In the genomic region with DNA sequence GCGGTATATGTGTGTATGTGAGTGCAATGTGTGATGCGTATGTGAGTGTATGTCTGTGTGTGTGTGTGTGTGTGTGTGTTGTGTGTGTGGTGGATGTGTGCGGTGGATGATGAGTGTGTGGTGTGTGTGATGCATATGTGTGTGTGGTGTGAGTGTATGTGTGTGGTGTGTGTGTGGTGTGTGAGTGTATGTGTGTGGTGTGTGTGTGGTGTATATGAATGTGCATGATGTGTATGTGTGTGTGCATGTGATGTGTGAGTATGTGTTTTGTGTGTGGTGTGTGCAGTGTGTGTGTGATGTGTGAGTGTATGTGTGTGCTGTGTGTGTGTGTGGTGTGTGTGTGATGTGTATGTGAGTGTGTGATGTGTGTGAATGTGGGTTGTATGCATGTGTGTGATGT, we compare ENCODE assay signal across 1 cellular context.
TF ChIP-seq lines count a peak whose summit lies in the region.

No MANE protein-coding gene starts in this region.

TF ChIP-seq in K562, 482 proteins besides CTCF, POLR2A, EP300 and RAD21 (continued from another document and continues in another):
- TF ChIP-seq, protein P1, sequence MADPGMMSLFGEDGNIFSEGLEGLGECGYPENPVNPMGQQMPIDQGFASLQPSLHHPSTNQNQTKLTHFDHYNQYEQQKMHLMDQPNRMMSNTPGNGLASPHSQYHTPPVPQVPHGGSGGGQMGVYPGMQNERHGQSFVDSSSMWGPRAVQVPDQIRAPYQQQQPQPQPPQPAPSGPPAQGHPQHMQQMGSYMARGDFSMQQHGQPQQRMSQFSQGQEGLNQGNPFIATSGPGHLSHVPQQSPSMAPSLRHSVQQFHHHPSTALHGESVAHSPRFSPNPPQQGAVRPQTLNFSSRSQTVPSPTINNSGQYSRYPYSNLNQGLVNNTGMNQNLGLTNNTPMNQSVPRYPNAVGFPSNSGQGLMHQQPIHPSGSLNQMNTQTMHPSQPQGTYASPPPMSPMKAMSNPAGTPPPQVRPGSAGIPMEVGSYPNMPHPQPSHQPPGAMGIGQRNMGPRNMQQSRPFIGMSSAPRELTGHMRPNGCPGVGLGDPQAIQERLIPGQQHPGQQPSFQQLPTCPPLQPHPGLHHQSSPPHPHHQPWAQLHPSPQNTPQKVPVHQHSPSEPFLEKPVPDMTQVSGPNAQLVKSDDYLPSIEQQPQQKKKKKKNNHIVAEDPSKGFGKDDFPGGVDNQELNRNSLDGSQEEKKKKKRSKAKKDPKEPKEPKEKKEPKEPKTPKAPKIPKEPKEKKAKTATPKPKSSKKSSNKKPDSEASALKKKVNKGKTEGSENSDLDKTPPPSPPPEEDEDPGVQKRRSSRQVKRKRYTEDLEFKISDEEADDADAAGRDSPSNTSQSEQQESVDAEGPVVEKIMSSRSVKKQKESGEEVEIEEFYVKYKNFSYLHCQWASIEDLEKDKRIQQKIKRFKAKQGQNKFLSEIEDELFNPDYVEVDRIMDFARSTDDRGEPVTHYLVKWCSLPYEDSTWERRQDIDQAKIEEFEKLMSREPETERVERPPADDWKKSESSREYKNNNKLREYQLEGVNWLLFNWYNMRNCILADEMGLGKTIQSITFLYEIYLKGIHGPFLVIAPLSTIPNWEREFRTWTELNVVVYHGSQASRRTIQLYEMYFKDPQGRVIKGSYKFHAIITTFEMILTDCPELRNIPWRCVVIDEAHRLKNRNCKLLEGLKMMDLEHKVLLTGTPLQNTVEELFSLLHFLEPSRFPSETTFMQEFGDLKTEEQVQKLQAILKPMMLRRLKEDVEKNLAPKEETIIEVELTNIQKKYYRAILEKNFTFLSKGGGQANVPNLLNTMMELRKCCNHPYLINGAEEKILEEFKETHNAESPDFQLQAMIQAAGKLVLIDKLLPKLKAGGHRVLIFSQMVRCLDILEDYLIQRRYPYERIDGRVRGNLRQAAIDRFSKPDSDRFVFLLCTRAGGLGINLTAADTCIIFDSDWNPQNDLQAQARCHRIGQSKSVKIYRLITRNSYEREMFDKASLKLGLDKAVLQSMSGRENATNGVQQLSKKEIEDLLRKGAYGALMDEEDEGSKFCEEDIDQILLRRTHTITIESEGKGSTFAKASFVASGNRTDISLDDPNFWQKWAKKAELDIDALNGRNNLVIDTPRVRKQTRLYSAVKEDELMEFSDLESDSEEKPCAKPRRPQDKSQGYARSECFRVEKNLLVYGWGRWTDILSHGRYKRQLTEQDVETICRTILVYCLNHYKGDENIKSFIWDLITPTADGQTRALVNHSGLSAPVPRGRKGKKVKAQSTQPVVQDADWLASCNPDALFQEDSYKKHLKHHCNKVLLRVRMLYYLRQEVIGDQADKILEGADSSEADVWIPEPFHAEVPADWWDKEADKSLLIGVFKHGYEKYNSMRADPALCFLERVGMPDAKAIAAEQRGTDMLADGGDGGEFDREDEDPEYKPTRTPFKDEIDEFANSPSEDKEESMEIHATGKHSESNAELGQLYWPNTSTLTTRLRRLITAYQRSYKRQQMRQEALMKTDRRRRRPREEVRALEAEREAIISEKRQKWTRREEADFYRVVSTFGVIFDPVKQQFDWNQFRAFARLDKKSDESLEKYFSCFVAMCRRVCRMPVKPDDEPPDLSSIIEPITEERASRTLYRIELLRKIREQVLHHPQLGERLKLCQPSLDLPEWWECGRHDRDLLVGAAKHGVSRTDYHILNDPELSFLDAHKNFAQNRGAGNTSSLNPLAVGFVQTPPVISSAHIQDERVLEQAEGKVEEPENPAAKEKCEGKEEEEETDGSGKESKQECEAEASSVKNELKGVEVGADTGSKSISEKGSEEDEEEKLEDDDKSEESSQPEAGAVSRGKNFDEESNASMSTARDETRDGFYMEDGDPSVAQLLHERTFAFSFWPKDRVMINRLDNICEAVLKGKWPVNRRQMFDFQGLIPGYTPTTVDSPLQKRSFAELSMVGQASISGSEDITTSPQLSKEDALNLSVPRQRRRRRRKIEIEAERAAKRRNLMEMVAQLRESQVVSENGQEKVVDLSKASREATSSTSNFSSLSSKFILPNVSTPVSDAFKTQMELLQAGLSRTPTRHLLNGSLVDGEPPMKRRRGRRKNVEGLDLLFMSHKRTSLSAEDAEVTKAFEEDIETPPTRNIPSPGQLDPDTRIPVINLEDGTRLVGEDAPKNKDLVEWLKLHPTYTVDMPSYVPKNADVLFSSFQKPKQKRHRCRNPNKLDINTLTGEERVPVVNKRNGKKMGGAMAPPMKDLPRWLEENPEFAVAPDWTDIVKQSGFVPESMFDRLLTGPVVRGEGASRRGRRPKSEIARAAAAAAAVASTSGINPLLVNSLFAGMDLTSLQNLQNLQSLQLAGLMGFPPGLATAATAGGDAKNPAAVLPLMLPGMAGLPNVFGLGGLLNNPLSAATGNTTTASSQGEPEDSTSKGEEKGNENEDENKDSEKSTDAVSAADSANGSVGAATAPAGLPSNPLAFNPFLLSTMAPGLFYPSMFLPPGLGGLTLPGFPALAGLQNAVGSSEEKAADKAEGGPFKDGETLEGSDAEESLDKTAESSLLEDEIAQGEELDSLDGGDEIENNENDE (IDR thresholded peaks at IDR 0.05; ENCODE audit: low read depth, low read length), result no peak
- TF ChIP-seq, protein P2, sequence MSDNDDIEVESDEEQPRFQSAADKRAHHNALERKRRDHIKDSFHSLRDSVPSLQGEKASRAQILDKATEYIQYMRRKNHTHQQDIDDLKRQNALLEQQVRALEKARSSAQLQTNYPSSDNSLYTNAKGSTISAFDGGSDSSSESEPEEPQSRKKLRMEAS (CRISPR knock-in tag; IDR thresholded peaks at IDR 0.05), result no peak
- peak; percentile 94; the same call in 1 of the 2 replicates for TF ChIP-seq ELF4 (CRISPR knock-in tag; IDR thresholded peaks at IDR 0.05)
- no peak for TF ChIP-seq HSF4 (CRISPR knock-in tag; IDR thresholded peaks at IDR 0.05; ENCODE audit: borderline replicate concordance)
- 0 out of 2 replicates have a peak, but pooled peaks have one; percentile 51 for TF ChIP-seq TSC22D4 (tag; IDR thresholded peaks at IDR 0.05)
- TF ChIP-seq STAT5A (IDR thresholded peaks at IDR 0.05; ENCODE audit: borderline replicate concordance, low read length), result peak; percentile 19; the same call in 1 of the 2 replicates
- TF ChIP-seq, protein P3, sequence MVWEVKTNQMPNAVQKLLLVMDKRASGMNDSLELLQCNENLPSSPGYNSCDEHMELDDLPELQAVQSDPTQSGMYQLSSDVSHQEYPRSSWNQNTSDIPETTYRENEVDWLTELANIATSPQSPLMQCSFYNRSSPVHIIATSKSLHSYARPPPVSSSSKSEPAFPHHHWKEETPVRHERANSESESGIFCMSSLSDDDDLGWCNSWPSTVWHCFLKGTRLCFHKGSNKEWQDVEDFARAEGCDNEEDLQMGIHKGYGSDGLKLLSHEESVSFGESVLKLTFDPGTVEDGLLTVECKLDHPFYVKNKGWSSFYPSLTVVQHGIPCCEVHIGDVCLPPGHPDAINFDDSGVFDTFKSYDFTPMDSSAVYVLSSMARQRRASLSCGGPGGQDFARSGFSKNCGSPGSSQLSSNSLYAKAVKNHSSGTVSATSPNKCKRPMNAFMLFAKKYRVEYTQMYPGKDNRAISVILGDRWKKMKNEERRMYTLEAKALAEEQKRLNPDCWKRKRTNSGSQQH (CRISPR knock-in tag; IDR thresholded peaks at IDR 0.05), result peak; percentile 96
- no peak for TF ChIP-seq PURB (CRISPR knock-in tag; IDR thresholded peaks at IDR 0.05; ENCODE audit: low read depth)
- TF ChIP-seq ZNF239 (CRISPR knock-in tag; IDR thresholded peaks at IDR 0.05), result no peak
- TF ChIP-seq ZNF764 (CRISPR knock-in tag; IDR thresholded peaks at IDR 0.05; ENCODE audit: low read depth), result no peak
- TF ChIP-seq, protein P4, sequence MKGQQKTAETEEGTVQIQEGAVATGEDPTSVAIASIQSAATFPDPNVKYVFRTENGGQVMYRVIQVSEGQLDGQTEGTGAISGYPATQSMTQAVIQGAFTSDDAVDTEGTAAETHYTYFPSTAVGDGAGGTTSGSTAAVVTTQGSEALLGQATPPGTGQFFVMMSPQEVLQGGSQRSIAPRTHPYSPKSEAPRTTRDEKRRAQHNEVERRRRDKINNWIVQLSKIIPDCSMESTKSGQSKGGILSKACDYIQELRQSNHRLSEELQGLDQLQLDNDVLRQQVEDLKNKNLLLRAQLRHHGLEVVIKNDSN (CRISPR knock-in tag; IDR thresholded peaks at IDR 0.05), result no peak
- peak; percentile 71; the same call in 1 of the 2 replicates for TF ChIP-seq OTX1 (CRISPR knock-in tag; IDR thresholded peaks at IDR 0.05)
- TF ChIP-seq ZNF12 (CRISPR knock-in tag; IDR thresholded peaks at IDR 0.05), result no peak
- TF ChIP-seq, protein P5, sequence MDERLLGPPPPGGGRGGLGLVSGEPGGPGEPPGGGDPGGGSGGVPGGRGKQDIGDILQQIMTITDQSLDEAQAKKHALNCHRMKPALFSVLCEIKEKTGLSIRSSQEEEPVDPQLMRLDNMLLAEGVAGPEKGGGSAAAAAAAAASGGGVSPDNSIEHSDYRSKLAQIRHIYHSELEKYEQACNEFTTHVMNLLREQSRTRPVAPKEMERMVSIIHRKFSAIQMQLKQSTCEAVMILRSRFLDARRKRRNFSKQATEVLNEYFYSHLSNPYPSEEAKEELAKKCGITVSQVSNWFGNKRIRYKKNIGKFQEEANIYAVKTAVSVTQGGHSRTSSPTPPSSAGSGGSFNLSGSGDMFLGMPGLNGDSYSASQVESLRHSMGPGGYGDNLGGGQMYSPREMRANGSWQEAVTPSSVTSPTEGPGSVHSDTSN (CRISPR knock-in tag; IDR thresholded peaks at IDR 0.05; ENCODE audit: low read depth), result no peak
- TF ChIP-seq, protein P5 (tag; conservative IDR thresholded peaks at IDR 0.05; ENCODE audit: low read depth), result no peak
- TF ChIP-seq, protein P6, sequence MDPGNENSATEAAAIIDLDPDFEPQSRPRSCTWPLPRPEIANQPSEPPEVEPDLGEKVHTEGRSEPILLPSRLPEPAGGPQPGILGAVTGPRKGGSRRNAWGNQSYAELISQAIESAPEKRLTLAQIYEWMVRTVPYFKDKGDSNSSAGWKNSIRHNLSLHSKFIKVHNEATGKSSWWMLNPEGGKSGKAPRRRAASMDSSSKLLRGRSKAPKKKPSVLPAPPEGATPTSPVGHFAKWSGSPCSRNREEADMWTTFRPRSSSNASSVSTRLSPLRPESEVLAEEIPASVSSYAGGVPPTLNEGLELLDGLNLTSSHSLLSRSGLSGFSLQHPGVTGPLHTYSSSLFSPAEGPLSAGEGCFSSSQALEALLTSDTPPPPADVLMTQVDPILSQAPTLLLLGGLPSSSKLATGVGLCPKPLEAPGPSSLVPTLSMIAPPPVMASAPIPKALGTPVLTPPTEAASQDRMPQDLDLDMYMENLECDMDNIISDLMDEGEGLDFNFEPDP (CRISPR knock-in tag; IDR thresholded peaks at IDR 0.05), result no peak
- TF ChIP-seq, protein P7, sequence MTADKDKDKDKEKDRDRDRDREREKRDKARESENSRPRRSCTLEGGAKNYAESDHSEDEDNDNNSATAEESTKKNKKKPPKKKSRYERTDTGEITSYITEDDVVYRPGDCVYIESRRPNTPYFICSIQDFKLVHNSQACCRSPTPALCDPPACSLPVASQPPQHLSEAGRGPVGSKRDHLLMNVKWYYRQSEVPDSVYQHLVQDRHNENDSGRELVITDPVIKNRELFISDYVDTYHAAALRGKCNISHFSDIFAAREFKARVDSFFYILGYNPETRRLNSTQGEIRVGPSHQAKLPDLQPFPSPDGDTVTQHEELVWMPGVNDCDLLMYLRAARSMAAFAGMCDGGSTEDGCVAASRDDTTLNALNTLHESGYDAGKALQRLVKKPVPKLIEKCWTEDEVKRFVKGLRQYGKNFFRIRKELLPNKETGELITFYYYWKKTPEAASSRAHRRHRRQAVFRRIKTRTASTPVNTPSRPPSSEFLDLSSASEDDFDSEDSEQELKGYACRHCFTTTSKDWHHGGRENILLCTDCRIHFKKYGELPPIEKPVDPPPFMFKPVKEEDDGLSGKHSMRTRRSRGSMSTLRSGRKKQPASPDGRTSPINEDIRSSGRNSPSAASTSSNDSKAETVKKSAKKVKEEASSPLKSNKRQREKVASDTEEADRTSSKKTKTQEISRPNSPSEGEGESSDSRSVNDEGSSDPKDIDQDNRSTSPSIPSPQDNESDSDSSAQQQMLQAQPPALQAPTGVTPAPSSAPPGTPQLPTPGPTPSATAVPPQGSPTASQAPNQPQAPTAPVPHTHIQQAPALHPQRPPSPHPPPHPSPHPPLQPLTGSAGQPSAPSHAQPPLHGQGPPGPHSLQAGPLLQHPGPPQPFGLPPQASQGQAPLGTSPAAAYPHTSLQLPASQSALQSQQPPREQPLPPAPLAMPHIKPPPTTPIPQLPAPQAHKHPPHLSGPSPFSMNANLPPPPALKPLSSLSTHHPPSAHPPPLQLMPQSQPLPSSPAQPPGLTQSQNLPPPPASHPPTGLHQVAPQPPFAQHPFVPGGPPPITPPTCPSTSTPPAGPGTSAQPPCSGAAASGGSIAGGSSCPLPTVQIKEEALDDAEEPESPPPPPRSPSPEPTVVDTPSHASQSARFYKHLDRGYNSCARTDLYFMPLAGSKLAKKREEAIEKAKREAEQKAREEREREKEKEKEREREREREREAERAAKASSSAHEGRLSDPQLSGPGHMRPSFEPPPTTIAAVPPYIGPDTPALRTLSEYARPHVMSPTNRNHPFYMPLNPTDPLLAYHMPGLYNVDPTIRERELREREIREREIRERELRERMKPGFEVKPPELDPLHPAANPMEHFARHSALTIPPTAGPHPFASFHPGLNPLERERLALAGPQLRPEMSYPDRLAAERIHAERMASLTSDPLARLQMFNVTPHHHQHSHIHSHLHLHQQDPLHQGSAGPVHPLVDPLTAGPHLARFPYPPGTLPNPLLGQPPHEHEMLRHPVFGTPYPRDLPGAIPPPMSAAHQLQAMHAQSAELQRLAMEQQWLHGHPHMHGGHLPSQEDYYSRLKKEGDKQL (CRISPR knock-in tag; IDR thresholded peaks at IDR 0.05; ENCODE audit: borderline replicate concordance), result no peak
- TF ChIP-seq HDAC3 (IDR thresholded peaks at IDR 0.05; ENCODE audit: borderline replicate concordance, partially characterized antibody), result no peak
- no peak for TF ChIP-seq DMBX1 (CRISPR knock-in tag; IDR thresholded peaks at IDR 0.05; ENCODE audit: borderline replicate concordance)
- TF ChIP-seq, protein P8, sequence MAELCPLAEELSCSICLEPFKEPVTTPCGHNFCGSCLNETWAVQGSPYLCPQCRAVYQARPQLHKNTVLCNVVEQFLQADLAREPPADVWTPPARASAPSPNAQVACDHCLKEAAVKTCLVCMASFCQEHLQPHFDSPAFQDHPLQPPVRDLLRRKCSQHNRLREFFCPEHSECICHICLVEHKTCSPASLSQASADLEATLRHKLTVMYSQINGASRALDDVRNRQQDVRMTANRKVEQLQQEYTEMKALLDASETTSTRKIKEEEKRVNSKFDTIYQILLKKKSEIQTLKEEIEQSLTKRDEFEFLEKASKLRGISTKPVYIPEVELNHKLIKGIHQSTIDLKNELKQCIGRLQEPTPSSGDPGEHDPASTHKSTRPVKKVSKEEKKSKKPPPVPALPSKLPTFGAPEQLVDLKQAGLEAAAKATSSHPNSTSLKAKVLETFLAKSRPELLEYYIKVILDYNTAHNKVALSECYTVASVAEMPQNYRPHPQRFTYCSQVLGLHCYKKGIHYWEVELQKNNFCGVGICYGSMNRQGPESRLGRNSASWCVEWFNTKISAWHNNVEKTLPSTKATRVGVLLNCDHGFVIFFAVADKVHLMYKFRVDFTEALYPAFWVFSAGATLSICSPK (IDR thresholded peaks at IDR 0.05; ENCODE audit: borderline replicate concordance), result no peak
- no peak for TF ChIP-seq HNRNPH1 (optimal IDR thresholded peaks at IDR 0.05; ENCODE audit: low read depth, low read length)
